ENCODE assay signal across 1 cellular context in genomic region chr14:35365130-35366047, GRCh38.
TF ChIP-seq lines count a peak whose summit lies in the region.

No MANE protein-coding gene starts in this region.

TF ChIP-seq in HepG2, 621 proteins besides CTCF, POLR2A, EP300 and RAD21 (continued from another document and continues in another):
- TF ChIP-seq IRF9 (CRISPR knock-in tag; IDR thresholded peaks at IDR 0.05; ENCODE audit: borderline replicate concordance) (peak; percentile 85), ZNF329 (CRISPR knock-in tag; IDR thresholded peaks at IDR 0.05; ENCODE audit: low read depth) (no peak), ZNF33B (CRISPR knock-in tag; IDR thresholded peaks at IDR 0.05) (0 out of 2 replicates have a peak, but pooled peaks have one; percentile 76), ZNF564 (CRISPR knock-in tag; IDR thresholded peaks at IDR 0.05) (no peak), ZBTB10 (CRISPR knock-in tag; IDR thresholded peaks at IDR 0.05; ENCODE audit: borderline replicate concordance) (no peak), ZNF598 (CRISPR knock-in tag; IDR thresholded peaks at IDR 0.05; ENCODE audit: borderline replicate concordance) (peak; percentile 77; the same call in 1 of the 2 replicates), ZNF574 (CRISPR knock-in tag; IDR thresholded peaks at IDR 0.05) (peak; percentile 81), ARNT2 (CRISPR knock-in tag; IDR thresholded peaks at IDR 0.05; ENCODE audit: low read depth) (peak; percentile 96), TSC22D2 (CRISPR knock-in tag; IDR thresholded peaks at IDR 0.05; ENCODE audit: borderline replicate concordance) (peak; percentile 88), NFE2L2 (IDR thresholded peaks at IDR 0.05; ENCODE audit: low read length) (no peak), ZNF124 (CRISPR knock-in tag; IDR thresholded peaks at IDR 0.05) (no peak), ZNF44 (CRISPR knock-in tag; IDR thresholded peaks at IDR 0.05) (peak; percentile 75; the same call in 1 of the 2 replicates), YY1 (IDR thresholded peaks at IDR 0.05; ENCODE audit: insufficient read depth, insufficient replicate concordance, low read depth, low read length) (no peak), ZNF350 (CRISPR knock-in tag; IDR thresholded peaks at IDR 0.05; ENCODE audit: borderline replicate concordance, low read depth) (peak; percentile 90), FOXA1 (IDR thresholded peaks at IDR 0.05) (no peak), FOXA1 (CRISPR knock-in tag; IDR thresholded peaks at IDR 0.05) (peak; percentile 77), TBX3 (IDR thresholded peaks at IDR 0.05; ENCODE audit: borderline replicate concordance) (no peak), ZKSCAN8 (CRISPR knock-in tag; IDR thresholded peaks at IDR 0.05; ENCODE audit: borderline replicate concordance) (peak; percentile 90; the same call in 1 of the 2 replicates), ARID2 (CRISPR knock-in tag; IDR thresholded peaks at IDR 0.05; ENCODE audit: borderline replicate concordance) (no peak; the same call in 1 of the 2 replicates), ZNF292 (CRISPR knock-in tag; IDR thresholded peaks at IDR 0.05; ENCODE audit: borderline replicate concordance, low read depth) (peak; percentile 81; the same call in 1 of the 2 replicates), ZNF740 (CRISPR knock-in tag; IDR thresholded peaks at IDR 0.05) (no peak), ZNF816 (CRISPR knock-in tag; IDR thresholded peaks at IDR 0.05; ENCODE audit: borderline replicate concordance) (peak; percentile 87; the same call in 1 of the 2 replicates), SETDB1 (CRISPR knock-in tag; IDR thresholded peaks at IDR 0.05; ENCODE audit: borderline replicate concordance) (no peak), PCBP2 (optimal IDR thresholded peaks at IDR 0.05; ENCODE audit: low read depth, low read length, poor library complexity, severe bottlenecking) (no peak), ZNF7 (CRISPR knock-in tag; IDR thresholded peaks at IDR 0.05) (no peak), ELF3 (CRISPR knock-in tag; IDR thresholded peaks at IDR 0.05) (peak; percentile 95), MEIS1 (CRISPR knock-in tag; IDR thresholded peaks at IDR 0.05; ENCODE audit: borderline replicate concordance) (peak; percentile 90), REST (IDR thresholded peaks at IDR 0.05; ENCODE audit: borderline replicate concordance in 1 of 2, low read depth in 1 of 2, low read length in 2 of 2) (peak in 1 of 2 experiments; percentile 9; a peak in 1 of 4 replicates), ZNF550 (CRISPR knock-in tag; IDR thresholded peaks at IDR 0.05; ENCODE audit: borderline replicate concordance) (no peak), ZNF709 (CRISPR knock-in tag; IDR thresholded peaks at IDR 0.05) (peak; percentile 89), KLF16 (CRISPR knock-in tag; IDR thresholded peaks at IDR 0.05) (peak in 1 of 2 experiments; percentile 95; a peak in 2 of 4 replicates), ZNF234 (CRISPR knock-in tag; conservative IDR thresholded peaks at IDR 0.05) (no peak), TBL1XR1 (IDR thresholded peaks at IDR 0.05; ENCODE audit: borderline replicate concordance, low read length, partially characterized antibody) (no peak), EEA1 (CRISPR knock-in tag; IDR thresholded peaks at IDR 0.05; ENCODE audit: borderline replicate concordance) (no peak; the same call in 1 of the 2 replicates), ZNF646 (CRISPR knock-in tag; IDR thresholded peaks at IDR 0.05) (no peak; the same call in 1 of the 2 replicates), PRMT3 (CRISPR knock-in tag; IDR thresholded peaks at IDR 0.05; ENCODE audit: borderline replicate concordance, low read depth) (no peak), FOXK1 (CRISPR knock-in tag; IDR thresholded peaks at IDR 0.05; ENCODE audit: borderline replicate concordance, low read depth) (peak; percentile 74), RNF2 (conservative IDR thresholded peaks at IDR 0.05; ENCODE audit: low read depth) (peak; percentile 65; the same call in 1 of the 2 replicates), ZNF12 (CRISPR knock-in tag; IDR thresholded peaks at IDR 0.05) (peak; percentile 76; the same call in 1 of the 2 replicates), IKZF1 (IDR thresholded peaks at IDR 0.05) (no peak), ZBTB42 (CRISPR knock-in tag; IDR thresholded peaks at IDR 0.05) (no peak), HBP1 (CRISPR knock-in tag; IDR thresholded peaks at IDR 0.05; ENCODE audit: low read depth) (peak; percentile 68), DR1 (CRISPR knock-in tag; IDR thresholded peaks at IDR 0.05) (no peak), SP4 (CRISPR knock-in tag; IDR thresholded peaks at IDR 0.05) (peak; percentile 76; the same call in 1 of the 2 replicates), MTF2 (CRISPR knock-in tag; IDR thresholded peaks at IDR 0.05; ENCODE audit: borderline replicate concordance) (no peak), ATF5 (CRISPR knock-in tag; IDR thresholded peaks at IDR 0.05; ENCODE audit: low read depth) (peak; percentile 93; the same call in 1 of the 2 replicates)
